In genomic region chr20:32333988-32334885, GRCh38 we compare ENCODE assay signal across 1 cellular context.
TF ChIP-seq lines count a peak whose summit lies in the region.

No MANE protein-coding gene starts in this region.

TF ChIP-seq in HepG2, 621 proteins besides CTCF, POLR2A, EP300 and RAD21 (continued from another document):
- TF ChIP-seq TFE3 (CRISPR knock-in tag; IDR thresholded peaks at IDR 0.05), result no peak
- TF ChIP-seq REST (IDR thresholded peaks at IDR 0.05; ENCODE audit: borderline replicate concordance in 1 of 2, low read depth in 1 of 2, low read length in 2 of 2), result no peak
- no peak for TF ChIP-seq IRF9 (CRISPR knock-in tag; IDR thresholded peaks at IDR 0.05; ENCODE audit: borderline replicate concordance)
- no peak for TF ChIP-seq ZNF781 (CRISPR knock-in tag; IDR thresholded peaks at IDR 0.05; ENCODE audit: borderline replicate concordance, not compliant biosample characterization)
- no peak for TF ChIP-seq ZNF883 (CRISPR knock-in tag; IDR thresholded peaks at IDR 0.05; ENCODE audit: not compliant biosample characterization)
